19 cellular contexts compared by ENCODE assay signal in the genomic region with DNA sequence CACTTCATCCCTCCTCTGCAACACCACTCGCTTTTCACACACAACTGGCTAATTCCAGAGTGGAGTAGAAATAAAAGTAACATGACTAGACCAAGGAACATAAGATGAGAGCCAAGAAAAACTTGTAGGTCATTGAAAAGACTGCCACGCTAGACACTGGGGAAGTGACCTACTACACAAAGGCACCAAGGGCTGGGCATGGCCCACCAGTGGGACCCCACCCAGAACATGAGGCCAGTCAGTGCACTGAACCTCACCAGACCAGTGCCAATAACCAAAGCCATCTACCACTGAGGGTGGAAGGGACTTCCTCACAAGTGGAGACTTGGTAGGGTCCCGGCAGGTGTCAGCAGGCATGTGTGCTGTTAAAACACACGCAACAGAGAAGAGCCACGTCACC.
"Had no signal": no experiment of that assay in that cellular context is flagged by ENCODE, and none has a peak within 500 bp of the region (broad histone marks: within the 10 kb centered on the region; RNA-seq: fewer than 3 reads in every experiment).

No MANE protein-coding gene starts in this region.

- H3K9me3 Mint-ChIP-seq: naive thymus-derived CD8-positive, alpha-beta T cell; neural crest cell; stimulated activated effector memory CD8-positive, alpha-beta T cell treated with anti-CD3 and anti-CD28 coated beads, Interleukin-12 subunit alpha, Interleukin-12 subunit beta, amount 100 ng/mL, for 72 hours had no signal

- H3K4me1 Mint-ChIP-seq: naive thymus-derived CD8-positive, alpha-beta T cell; neural crest cell; stimulated activated effector memory CD8-positive, alpha-beta T cell treated with anti-CD3 and anti-CD28 coated beads, Interleukin-12 subunit alpha, Interleukin-12 subunit beta, amount 100 ng/mL, for 72 hours had no signal

- ATAC-seq: esophagus mucosa; gastrocnemius medialis; mucosa of descending colon; naive thymus-derived CD8-positive, alpha-beta T cell; stimulated activated effector memory CD8-positive, alpha-beta T cell treated with anti-CD3 and anti-CD28 coated beads, Interleukin-12 subunit alpha, Interleukin-12 subunit beta, amount 100 ng/mL, for 72 hours; stimulated activated naive CD8-positive, alpha-beta T cell treated with anti-CD3 and anti-CD28 coated beads, Interleukin-15, Interleukin-2, amounts not matched to agents 100 U/mL and 50 U/mL, for 24 hours had no signal

- H3K4me2 ChIP-seq: smooth muscle cell had no signal

- H3K36me3 ChIP-seq: gastrocnemius medialis, heart right ventricle, suprapubic skin, transverse colon had no signal

- H3K27me3 Mint-ChIP-seq: naive thymus-derived CD8-positive, alpha-beta T cell had no signal

- H3K27ac Mint-ChIP-seq: stimulated activated effector memory CD8-positive, alpha-beta T cell treated with anti-CD3 and anti-CD28 coated beads, Interleukin-12 subunit alpha, Interleukin-12 subunit beta, amount 100 ng/mL, for 72 hours had no signal

- H3K4me3 ChIP-seq: dorsolateral prefrontal cortex, gastrocnemius medialis, heart right ventricle, mucosa of descending colon, smooth muscle cell, suprapubic skin, transverse colon had no signal

- DNase-seq: cortex of kidney; effector CD8-positive, alpha-beta T cell; gastrocnemius medialis; heart right ventricle; kidney glomerular epithelial cell; mammary epithelial cell; mucosa of descending colon; naive thymus-derived CD8-positive, alpha-beta T cell; posterior cingulate gyrus; stimulated activated CD4-positive, alpha-beta T cell treated with anti-CD3 and anti-CD28 coated beads, Interleukin-4, amount 100 ng/mL, for 1 hour; stimulated activated CD8-positive, alpha-beta memory T cell treated with anti-CD3 and anti-CD28 coated beads, Interleukin-4, amount 100 ng/mL, for 48 hours; stimulated activated naive CD8-positive, alpha-beta T cell treated with anti-CD3 and anti-CD28 coated beads, Interleukin-15, Interleukin-2, amounts not matched to agents 100 U/mL and 50 U/mL, for 24 hours; transverse colon had no signal

- H3K36me3 Mint-ChIP-seq: naive thymus-derived CD8-positive, alpha-beta T cell; stimulated activated effector memory CD8-positive, alpha-beta T cell treated with anti-CD3 and anti-CD28 coated beads, Interleukin-12 subunit alpha, Interleukin-12 subunit beta, amount 100 ng/mL, for 72 hours had no signal

- H3K27ac ChIP-seq: gastrocnemius medialis, suprapubic skin, transverse colon had no signal

- H3K27me3 ChIP-seq: dorsolateral prefrontal cortex, gastrocnemius medialis, suprapubic skin, transverse colon had no signal

- H3K9me3 ChIP-seq: gastrocnemius medialis, heart right ventricle, mucosa of descending colon, suprapubic skin, transverse colon had no signal

- H3K4me1 ChIP-seq: gastrocnemius medialis had no signal

- H3K4me3 Mint-ChIP-seq: naive thymus-derived CD8-positive, alpha-beta T cell; neural crest cell; stimulated activated effector memory CD8-positive, alpha-beta T cell treated with anti-CD3 and anti-CD28 coated beads, Interleukin-12 subunit alpha, Interleukin-12 subunit beta, amount 100 ng/mL, for 72 hours had no signal
